8 cellular contexts compared by ENCODE assay signal in the genomic region with DNA sequence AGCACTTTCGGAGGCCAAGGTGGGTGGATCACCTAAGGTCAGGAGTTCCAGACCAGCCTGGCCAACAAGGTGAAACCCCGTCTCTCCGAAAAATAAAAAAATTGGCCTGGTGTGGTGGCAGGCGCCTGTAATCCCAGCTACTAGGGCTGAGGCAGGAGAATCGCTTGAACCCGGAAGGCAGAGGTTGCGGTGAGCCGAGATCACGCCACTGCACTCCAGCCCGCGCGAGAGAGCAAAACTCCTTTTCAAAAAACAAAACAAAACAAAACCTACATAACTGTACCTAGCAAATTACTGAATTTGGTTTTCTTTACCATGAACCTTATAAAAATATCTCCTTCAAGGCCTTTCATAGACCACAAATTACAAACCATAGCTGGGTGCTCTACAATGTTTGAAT. TPM values are rescaled to one million over a fixed set of nuclear protein-coding genes. Genes with fewer than 3 reads are reported as not detected.
DNase-seq lines count a peak whose midpoint lies in the region; FAIRE-seq and TF ChIP-seq lines count a peak whose summit lies in the region.
"Not testable (repeated sequence)": the region's sequence is repeated elsewhere in the genome, so short reads cannot be mapped to it uniquely, and the experiment has no call there.

No MANE protein-coding gene starts in this region.

- H3K9me3 Mint-ChIP-seq in Caco-2 (ENCODE audit: unreplicated experiment): peaks cover 12% of the 10 kb centered on the region
- H3K9me3 Mint-ChIP-seq in activated naive CD8-positive, alpha-beta T cell (ENCODE audit: low read depth): peaks cover 11% of the 10 kb centered on the region
- H3K9me3 Mint-ChIP-seq in osteocyte (ENCODE audit: unreplicated experiment): not testable (repeated sequence)

- TF ChIP-seq CTCF in Caco-2 (IDR thresholded peaks at IDR 0.05; ENCODE audit: insufficient read depth in 1 of 2, low read depth in 1 of 2, low read length in 1 of 2, severe bottlenecking in 1 of 2, unreplicated experiment in 1 of 2); WI38 (IDR thresholded peaks at IDR 0.05; ENCODE audit: low read depth, low read length); endothelial cell of umbilical vein (IDR thresholded peaks at IDR 0.05; ENCODE audit: extremely low read depth in 1 of 2, insufficient read depth in 1 of 2, low read depth in 1 of 2, low read length in 2 of 2); kidney (IDR thresholded peaks at IDR 0.05; ENCODE audit: borderline replicate concordance, extremely low read depth, insufficient read depth); osteocyte (IDR thresholded peaks at IDR 0.05): not testable (repeated sequence)

- not testable (repeated sequence) for H3K9me3 ChIP-seq in Caco-2; MG63; endothelial cell of umbilical vein (replicated peaks; ENCODE audit: control insufficient read depth, insufficient read depth, low read length); kidney (ENCODE audit: control insufficient read depth in 1 of 2, low read length in 2 of 2); stomach smooth muscle (ENCODE audit: control insufficient read depth in 2 of 2, low read length in 2 of 2)

- dilution Hi-C loops in endothelial cell of umbilical vein (cut with MboI; ENCODE audit: extremely low pct_ligation_motif_present, low sequenced_read_pairs): not testable (repeated sequence)

- H3K4me1 ChIP-seq in Caco-2 (peaks cover 32% of the 10 kb centered on the region), kidney (ENCODE audit: control insufficient read depth in 1 of 2, insufficient read depth in 1 of 2, low read depth in 1 of 2, low read length in 2 of 2) (peaks cover 11 to 16% of the 10 kb centered on the region in 2 donors), stomach smooth muscle (ENCODE audit: control insufficient read depth, insufficient read depth, low read length) (peaks cover 11% of the 10 kb centered on the region)
- not testable (repeated sequence) for H3K4me1 ChIP-seq in endothelial cell of umbilical vein (ENCODE audit: control insufficient read depth, extremely low read depth, insufficient read depth, low read length)

- FAIRE-seq in endothelial cell of umbilical vein (lab: Jason Lieb, UNC); kidney (lab: Jason Lieb, UNC): not testable (repeated sequence)

- not testable (repeated sequence) for H3K36me3 ChIP-seq in Caco-2 (ENCODE audit: control insufficient read depth, insufficient read depth, low read length); MG63; endothelial cell of umbilical vein (ENCODE audit: control insufficient read depth in 2 of 2, extremely low read depth in 1 of 2, insufficient read depth in 2 of 2, low read length in 2 of 2); kidney (ENCODE audit: control insufficient read depth in 1 of 2, insufficient read depth in 2 of 2, low read length in 2 of 2); stomach smooth muscle (ENCODE audit: control insufficient read depth in 2 of 2, insufficient read depth in 2 of 2, low read length in 2 of 2)

- peaks cover 28% of the 10 kb centered on the region for H3K79me2 ChIP-seq in endothelial cell of umbilical vein (ENCODE audit: control insufficient read depth, insufficient read depth, low read length)

- H3K27ac Mint-ChIP-seq in Caco-2 (ENCODE audit: unreplicated experiment) (peak overlapping the region; percentile 96), osteocyte (ENCODE audit: unreplicated experiment) (peak overlapping the region; percentile 100)
- peak overlapping the region; percentile 95 for H3K27ac Mint-ChIP-seq in activated naive CD8-positive, alpha-beta T cell

- H4K20me1 ChIP-seq in endothelial cell of umbilical vein (replicated peaks; ENCODE audit: control insufficient read depth, extremely low read depth, insufficient read depth, low read length): not testable (repeated sequence)

- BruUV-seq in Caco-2 (replicated peaks; lab: Mats Ljungman, UMichigan); endothelial cell of umbilical vein (replicated peaks; lab: Mats Ljungman, UMichigan): not testable (repeated sequence)

- not testable (repeated sequence) for H3K27me3 Mint-ChIP-seq in Caco-2 (ENCODE audit: insufficient read depth, unreplicated experiment); activated naive CD8-positive, alpha-beta T cell; osteocyte (ENCODE audit: unreplicated experiment)

- H3K4me2 ChIP-seq in endothelial cell of umbilical vein (ENCODE audit: insufficient read depth, low read length): peak overlapping the region; percentile 94

- H3K4me3 ChIP-seq in Caco-2 (ENCODE audit: low read depth, low read length) (peak overlapping the region; percentile 93), MG63 (peak overlapping the region; percentile 78), WI38 (ENCODE audit: low read depth, low read length) (peak overlapping the region; percentile 71), endothelial cell of umbilical vein (replicated peaks in 1 of 3; ENCODE audit: insufficient read depth in 1 of 3, low read depth in 1 of 3, low read length in 3 of 3) (peak overlapping the region; percentile 60 to 97 (median 97)), kidney (ENCODE audit: low read length in 2 of 2) (peak overlapping the region; percentile 97 to 99), stomach smooth muscle (ENCODE audit: low read length in 2 of 2) (peak overlapping the region; percentile 98 to 99)

- H3K27ac ChIP-seq in endothelial cell of umbilical vein (ENCODE audit: insufficient read depth, low read depth, low read length): peak overlapping the region; percentile 99
- peak overlapping the region; percentile 97 to 98 for H3K27ac ChIP-seq in kidney (ENCODE audit: low read depth in 2 of 2, low read length in 2 of 2)
- peak overlapping the region; percentile 96 for H3K27ac ChIP-seq in stomach smooth muscle (ENCODE audit: low read length)

- H2AFZ ChIP-seq in endothelial cell of umbilical vein (ENCODE audit: low read depth, low read length): peak overlapping the region; percentile 100

- peaks cover 47% of the 10 kb centered on the region for H3K36me3 Mint-ChIP-seq in Caco-2 (ENCODE audit: insufficient read depth, unreplicated experiment)
- peaks cover 23% of the 10 kb centered on the region for H3K36me3 Mint-ChIP-seq in activated naive CD8-positive, alpha-beta T cell
- H3K36me3 Mint-ChIP-seq in osteocyte (ENCODE audit: unreplicated experiment): peaks cover 32% of the 10 kb centered on the region

- H3K4me1 Mint-ChIP-seq in Caco-2 (ENCODE audit: low read depth, unreplicated experiment) (peaks cover 11% of the 10 kb centered on the region), osteocyte (ENCODE audit: unreplicated experiment) (peaks cover 26% of the 10 kb centered on the region)
- H3K4me1 Mint-ChIP-seq in activated naive CD8-positive, alpha-beta T cell (ENCODE audit: low read depth): peaks cover 45% of the 10 kb centered on the region

- H3K9me1 ChIP-seq in endothelial cell of umbilical vein (replicated peaks; ENCODE audit: control insufficient read depth, extremely low read depth, insufficient read depth, low read length): not testable (repeated sequence)

- intact Hi-C loops in Caco-2 (cut with micrococcal nuclease; ENCODE audit: unreplicated experiment): loop anchor here (10.0 kb wide), 1 partner anchor 120 kb away; no protein-coding TSS in a partner anchor
- intact Hi-C loops in endothelial cell of umbilical vein (cut with micrococcal nuclease): loop anchor here (10.0 kb wide), 1 partner anchor 690 kb away; the partner anchor contains the start of gene ZNF254
- intact Hi-C loops in kidney (cut with DNase I): not testable (repeated sequence)

- DNase-seq in Caco-2; MG63; endothelial cell of umbilical vein (ENCODE audit: low read depth, low spot score); kidney; osteocyte (ENCODE audit: extremely low spot score, unreplicated experiment): not testable (repeated sequence)

- not testable (repeated sequence) for TF ChIP-seq POLR2A in endothelial cell of umbilical vein (IDR thresholded peaks at IDR 0.05; ENCODE audit: low read depth, low read length)

- CTCF ChIA-PET in Caco-2 (lab: Charles Lee); endothelial cell of umbilical vein (lab: Charles Lee): not testable (repeated sequence)

- not testable (repeated sequence) for H3K27me3 ChIP-seq in Caco-2 (replicated peaks; ENCODE audit: control insufficient read depth, insufficient read depth, low read length); MG63; endothelial cell of umbilical vein (ENCODE audit: control insufficient read depth in 2 of 2, insufficient read depth in 2 of 2, low read length in 2 of 2); stomach smooth muscle (ENCODE audit: control insufficient read depth in 1 of 2, insufficient read depth in 2 of 2, low read length in 2 of 2)

- POLR2A ChIA-PET in Caco-2 (lab: Charles Lee) (interaction anchor here (1.5 kb wide), 1 partner anchor 638 kb away, joined by 3 read pairs; no protein-coding TSS in a partner anchor), endothelial cell of umbilical vein (lab: Charles Lee) (interaction anchor here (1.1 kb wide), 1 partner anchor 761 kb away, joined by 3 read pairs; no protein-coding TSS in a partner anchor)

- H3K9ac ChIP-seq in endothelial cell of umbilical vein (replicated peaks; ENCODE audit: extremely low read depth, insufficient read depth, low read length): peak overlapping the region; percentile 100
- H3K9ac ChIP-seq in kidney (ENCODE audit: low read length in 2 of 2): peak overlapping the region; percentile 88 to 98
- H3K9ac ChIP-seq in stomach smooth muscle (ENCODE audit: low read length in 2 of 2): peak overlapping the region; percentile 99 to 100

- peak overlapping the region; percentile 87 for H3K4me3 Mint-ChIP-seq in Caco-2 (ENCODE audit: unreplicated experiment)
- H3K4me3 Mint-ChIP-seq in activated naive CD8-positive, alpha-beta T cell: peak overlapping the region; percentile 98
- peak overlapping the region; percentile 99 for H3K4me3 Mint-ChIP-seq in osteocyte (ENCODE audit: unreplicated experiment)

RNA-seq across cellular contexts. Expression of gene ZNF91, which starts 0.8 kb away (rescaled TPM):
- total RNA-seq in Caco-2 (2022): 22.6 and 23.7 TPM in 2 replicates
- 2.0 and 18.0 TPM in 2 replicates for total RNA-seq in MG63 (2014; rRNA removed; shearing (Covaris generic); ENCODE audit: low replicate concordance)
- total RNA-seq in endothelial cell of umbilical vein: 12.4 and 17.0 TPM in 2 replicates
- polyA plus RNA-seq in endothelial cell of umbilical vein: 8.7 and 9.6 TPM in 2 replicates
- polyA plus RNA-seq in endothelial cell of umbilical vein (2011; cell fraction: cytosol; rRNA removed): 5.6 and 6.3 TPM in 2 replicates
- polyA plus RNA-seq in endothelial cell of umbilical vein (2011; cell fraction: nucleus; rRNA removed): 23.6 and 35.2 TPM in 2 replicates
- 6.3 and 6.9 TPM in 2 replicates for polyA plus RNA-seq in endothelial cell of umbilical vein (2012)
- 37.0 and 49.6 TPM in 2 replicates for polyA minus RNA-seq in endothelial cell of umbilical vein
- 9.9 TPM for polyA minus RNA-seq in endothelial cell of umbilical vein (2011; cell fraction: cytosol; rRNA and poly(A)+ RNA removed)
- 37.7 and 58.9 TPM in 2 replicates for polyA minus RNA-seq in endothelial cell of umbilical vein (2011; cell fraction: nucleus; rRNA and poly(A)+ RNA removed)
- 68.5 TPM for total RNA-seq in kidney
- polyA plus RNA-seq in kidney (ENCODE audit: insufficient read depth, low read depth, low replicate concordance): 16.3 TPM
- 29.9 and 31.7 TPM in 2 replicates for total RNA-seq in osteocyte
